9 cellular contexts compared by ENCODE assay signal in the genomic region with DNA sequence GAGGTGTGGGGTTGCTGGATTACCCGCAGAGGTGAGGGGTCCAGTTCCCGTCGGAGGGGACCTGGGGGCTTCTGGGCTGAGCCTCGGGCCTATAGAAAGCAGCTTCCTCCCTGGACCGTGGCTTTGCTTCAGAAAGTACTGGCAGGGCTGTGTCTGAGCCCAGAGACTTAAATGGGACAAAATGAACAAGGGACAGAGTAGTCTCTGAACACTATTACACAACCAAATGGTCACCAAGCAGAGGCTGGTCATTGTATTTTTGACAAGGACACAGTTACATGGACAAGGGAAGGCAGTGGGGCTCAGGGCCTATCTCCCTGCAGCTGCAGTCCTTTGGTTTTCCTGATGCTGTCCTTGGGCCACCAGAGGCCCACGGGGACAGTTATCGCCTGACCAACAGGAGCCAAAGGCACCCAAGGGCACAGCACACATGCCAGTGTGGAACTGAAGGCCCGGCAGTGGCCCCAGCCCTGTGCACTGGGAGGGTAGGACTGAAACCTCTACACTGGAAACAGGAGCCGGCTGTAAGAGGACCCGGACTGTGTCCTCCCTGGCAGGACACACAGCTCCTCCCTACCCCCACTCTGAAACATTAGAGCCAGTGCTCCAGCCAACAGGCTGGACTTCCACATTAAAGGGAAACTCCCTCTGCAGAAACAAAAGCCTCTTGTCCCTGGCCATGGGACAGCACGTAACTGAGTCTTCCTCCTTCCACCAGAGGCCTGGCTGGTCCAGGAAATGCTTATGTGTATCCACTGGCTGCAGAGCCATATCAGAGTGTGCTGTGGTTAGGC. TPM values are rescaled to one million over a fixed set of nuclear protein-coding genes. Genes with fewer than 3 reads are reported as not detected.
A peak's percentile ranks its signal among the peaks of the same experiment; 100 is the strongest.
DNase-seq lines count a peak whose midpoint lies in the region; ATAC-seq and TF ChIP-seq lines count a peak whose summit lies in the region.
"Had no signal": no experiment of that assay in that cellular context is flagged by ENCODE, and none has a peak within 500 bp of the region (broad histone marks: within the 10 kb centered on the region; RNA-seq: fewer than 3 reads in every experiment).

No MANE protein-coding gene starts in this region.

- H3K36me3 ChIP-seq in lung (ENCODE audit: control insufficient read depth in 2 of 2, insufficient read depth in 2 of 2, low read length in 2 of 2) (peaks cover 0 to 12% of the 10 kb centered on the region in 2 donors), suprapubic skin (peaks cover 16% of the 10 kb centered on the region)

- H3K4me3 ChIP-seq in lung = no peak overlapping the region
- no peak overlapping the region for H3K4me3 ChIP-seq in suprapubic skin

- CTCF ChIA-PET in RWPE1 (lab: Yijun Ruan, JAX) = no interaction called here

- H3K27me3 Mint-ChIP-seq in natural killer cell treated with Interleukin-12 subunit alpha and Interleukin-12 subunit beta and Interleukin-15 and Interleukin-18, amount 100 ng/mL, for 72 hours = no peaks in the 10 kb centered on the region

- H3K9me3 Mint-ChIP-seq in natural killer cell treated with Interleukin-12 subunit alpha and Interleukin-12 subunit beta and Interleukin-15 and Interleukin-18, amount 100 ng/mL, for 72 hours = no peaks in the 10 kb centered on the region

- H3K27ac Mint-ChIP-seq in natural killer cell treated with Interleukin-12 subunit alpha and Interleukin-12 subunit beta and Interleukin-15 and Interleukin-18, amount 100 ng/mL, for 72 hours = no peak overlapping the region

- H3K4me1 ChIP-seq in lung (ENCODE audit: control insufficient read depth in 2 of 2, insufficient read depth in 2 of 2, low read length in 2 of 2) (peaks cover 27 to 39% of the 10 kb centered on the region in 2 donors), suprapubic skin (peaks cover 37% of the 10 kb centered on the region)

- DNase-seq in RWPE1 (ENCODE audit: low spot score) (no peak), epidermal melanocyte (ENCODE audit: insufficient read length, low spot score) (peak; percentile 82), lung (ENCODE audit: low spot score) (peak; percentile 44), suprapubic skin (ENCODE audit: low spot score in 2 of 2) (peak in 1 of 2 donors; percentile 54), NCI-H510A treated with DMSO at 0.1 percent for 48 hours (lab: John Stamatoyannopoulos, UW) (no peak)
- DNase-seq in effector CD4-positive, alpha-beta T cell = no peak
- DNase-seq in natural killer cell treated with Interleukin-12 subunit alpha and Interleukin-12 subunit beta and Interleukin-15 and Interleukin-18, amount 100 ng/mL, for 72 hours (ENCODE audit: low spot score) = no peak
- DNase-seq: cortex of kidney had no signal

- H3K27ac ChIP-seq in RWPE1 = peak overlapping the region; percentile 4; the same call in 1 of the 2 replicates
- peak overlapping the region; percentile 71 to 77 for H3K27ac ChIP-seq in lung (ENCODE audit: low read depth in 1 of 2, low read length in 1 of 2)
- peak overlapping the region; percentile 56 for H3K27ac ChIP-seq in suprapubic skin

- TF ChIP-seq POLR2A in suprapubic skin (IDR thresholded peaks at IDR 0.05) = no peak

- WGBS in lung, 2 donors = 62 to 72% methylated on average over 11 of the region's 11 CpGs
- WGBS in suprapubic skin = 77% methylated on average over 11 of the region's 11 CpGs

- H3K9me3 ChIP-seq in lung (ENCODE audit: control insufficient read depth in 2 of 2, insufficient read depth in 1 of 2, low read length in 1 of 2) (no peaks in the 10 kb centered on the region), suprapubic skin (no peaks in the 10 kb centered on the region)

- no peaks in the 10 kb centered on the region for H3K4me1 Mint-ChIP-seq in natural killer cell treated with Interleukin-12 subunit alpha and Interleukin-12 subunit beta and Interleukin-15 and Interleukin-18, amount 100 ng/mL, for 72 hours (ENCODE audit: low read depth in 2 of 2)

- POLR2A ChIA-PET in RWPE1 (lab: Yijun Ruan, JAX; ENCODE audit: low non-redundant PET) = no interaction called here

- H3K4me3 Mint-ChIP-seq in natural killer cell treated with Interleukin-12 subunit alpha and Interleukin-12 subunit beta and Interleukin-15 and Interleukin-18, amount 100 ng/mL, for 72 hours = no peak overlapping the region

- ATAC-seq in lung (ENCODE audit: insufficient read depth, low FRiP score) = peak; percentile 51
- ATAC-seq in GM18861 (IDR thresholded peaks at IDR 0.05; ENCODE audit: unreplicated experiment) = no peak
- ATAC-seq in natural killer cell treated with Interleukin-12 subunit alpha and Interleukin-12 subunit beta and Interleukin-15 and Interleukin-18, amount 100 ng/mL, for 72 hours = no peak

- peaks cover 7% of the 10 kb centered on the region for H3K36me3 Mint-ChIP-seq in natural killer cell treated with Interleukin-12 subunit alpha and Interleukin-12 subunit beta and Interleukin-15 and Interleukin-18, amount 100 ng/mL, for 72 hours

- no peaks in the 10 kb centered on the region for H3K27me3 ChIP-seq in lung (ENCODE audit: control insufficient read depth, insufficient read depth)
- no peaks in the 10 kb centered on the region for H3K27me3 ChIP-seq in suprapubic skin

- TF ChIP-seq EP300 in suprapubic skin (IDR thresholded peaks at IDR 0.05) = no peak

- TF ChIP-seq CTCF in RWPE1 (conservative IDR thresholded peaks at IDR 0.05; ENCODE audit: low read depth) (no peak), lung (IDR thresholded peaks at IDR 0.05; ENCODE audit: control extremely low read depth, extremely low read depth) (no peak), suprapubic skin (IDR thresholded peaks at IDR 0.05) (no peak)

RNA-seq across cellular contexts. Expression of a gene that starts 26.0 kb away (rescaled TPM):
- total RNA-seq in lung (10 to 100 TPM; 23.9 to 34.2 TPM), suprapubic skin (10 to 100 TPM; 21.2 to 41.1 (median 35.1) TPM)
- 10 to 100 TPM in 1 of 2 donors, 1 to 10 TPM in 1; 8.3 to 14.8 TPM for polyA plus RNA-seq in lung
- 100 to 1,000 TPM; 131 TPM for total RNA-seq in natural killer cell treated with Interleukin-12 subunit alpha and Interleukin-12 subunit beta and Interleukin-15 and Interleukin-18, amount 100 ng/mL, for 72 hours

Comparison
In these comparisons a context has a peak if more than half of its experiments do, and no peak if none do; other contexts are left out.
1. DNase-seq: peak in epidermal melanocyte (single experiment) and lung (single experiment); none in RWPE1 (single experiment), effector CD4-positive, alpha-beta T cell (single experiment), NCI-H510A treated with DMSO at 0.1 percent for 48 hours (single experiment) and natural killer cell treated with Interleukin-12 subunit alpha and Interleukin-12 subunit beta and Interleukin-15 and Interleukin-18, amount 100 ng/mL, for 72 hours (single experiment).
2. H3K27ac ChIP-seq: peak in every context shown above with its lines; median percentile 74 in lung; 56 in suprapubic skin; 4 in RWPE1.